8 cellular contexts compared by ENCODE assay signal in genomic region chr7:144835166-144835611, GRCh38. TPM values are rescaled to one million over a fixed set of nuclear protein-coding genes. Genes with fewer than 3 reads are reported as not detected.
A peak's percentile ranks its signal among the peaks of the same experiment; 100 is the strongest.
DNase-seq lines count a peak whose midpoint lies in the region; ATAC-seq and TF ChIP-seq lines count a peak whose summit lies in the region.

No MANE protein-coding gene starts in this region.

- peaks cover 20% of the 10 kb centered on the region for H3K4me1 ChIP-seq in effector memory CD4-positive, alpha-beta T cell (ENCODE audit: control insufficient read depth, insufficient read depth, low read length, poor library complexity, severe bottlenecking)
- no peaks in the 10 kb centered on the region for H3K4me1 ChIP-seq in lung (ENCODE audit: control insufficient read depth in 2 of 2, insufficient read depth in 2 of 2, low read length in 2 of 2)

- H3K27me3 ChIP-seq in WERI-Rb-1 (ENCODE audit: insufficient read depth, low read depth, severe bottlenecking) = no peaks in the 10 kb centered on the region
- no peaks in the 10 kb centered on the region for H3K27me3 ChIP-seq in effector memory CD4-positive, alpha-beta T cell (replicated peaks; ENCODE audit: control insufficient read depth, insufficient read depth, low read length, poor library complexity, severe bottlenecking)
- no peaks in the 10 kb centered on the region for H3K27me3 ChIP-seq in lung (ENCODE audit: control insufficient read depth, insufficient read depth)

- H3K4me3 ChIP-seq in WERI-Rb-1 (ENCODE audit: low read depth, low read length) (peak overlapping the region; percentile 97), lung (peak overlapping the region; percentile 60)
- peak overlapping the region; percentile 97 for H3K4me3 ChIP-seq in effector memory CD4-positive, alpha-beta T cell (ENCODE audit: insufficient read depth, low read depth, low read length, poor library complexity, severe bottlenecking)

- H3K36me3 ChIP-seq in WERI-Rb-1 (no peaks in the 10 kb centered on the region), lung (ENCODE audit: control insufficient read depth in 2 of 2, insufficient read depth in 2 of 2, low read length in 2 of 2) (no peaks in the 10 kb centered on the region)
- H3K36me3 ChIP-seq in effector memory CD4-positive, alpha-beta T cell (ENCODE audit: control insufficient read depth, insufficient read depth, low read length) = no peaks in the 10 kb centered on the region

- H3K9me3 ChIP-seq in WERI-Rb-1 (ENCODE audit: severe bottlenecking) (no peaks in the 10 kb centered on the region), lung (ENCODE audit: control insufficient read depth in 2 of 2, insufficient read depth in 1 of 2, low read length in 1 of 2) (peaks cover 0 to 2% of the 10 kb centered on the region in 2 donors)
- no peaks in the 10 kb centered on the region for H3K9me3 ChIP-seq in effector memory CD4-positive, alpha-beta T cell (ENCODE audit: control insufficient read depth, low read length)

- 0% methylated on average over 24 of the region's 24 CpGs for WGBS in lung, 2 donors

- peak; percentile 32 for ATAC-seq in HG02678 (IDR thresholded peaks at IDR 0.05; ENCODE audit: unreplicated experiment)
- peak; percentile 41 for ATAC-seq in lung (ENCODE audit: insufficient read depth, low FRiP score)
- ATAC-seq in stimulated activated naive CD8-positive, alpha-beta T cell treated with anti-CD3 and anti-CD28 coated beads, Interleukin-15, Interleukin-2, amounts not matched to agents 100 U/mL and 50 U/mL, for 24 hours = peak; percentile 24

- DNase-seq in activated naive CD4-positive, alpha-beta T cell (lab: John Stamatoyannopoulos, UW) = peak in 3 of 4 experiments; percentile 21 to 56 (median 38)
- no peak for DNase-seq in activated naive CD4-positive, alpha-beta T cell treated with anti-CD3 and anti-CD28 coated beads, Interleukin-2, amount 50 U/mL, for 16 hours
- DNase-seq in NCI-H1105 treated with DMSO at 0.1 percent for 48 hours (lab: John Stamatoyannopoulos, UW) (peak; percentile 62), WERI-Rb-1 (peak; percentile 57), lung (ENCODE audit: low spot score) (peak; percentile 47)
- DNase-seq in effector memory CD4-positive, alpha-beta T cell = peak in 2 of 3 donors; percentile 17 to 29
- DNase-seq in stimulated activated naive CD8-positive, alpha-beta T cell treated with anti-CD3 and anti-CD28 coated beads, Interleukin-15, Interleukin-2, amounts not matched to agents 100 U/mL and 50 U/mL, for 24 hours = peak; percentile 49

- TF ChIP-seq CTCF in WERI-Rb-1 (IDR thresholded peaks at IDR 0.05; ENCODE audit: low read depth, low read length) (no peak), lung (IDR thresholded peaks at IDR 0.05; ENCODE audit: control extremely low read depth, extremely low read depth) (no peak)

- H3K27ac ChIP-seq in WERI-Rb-1 (peak overlapping the region; percentile 88), lung (ENCODE audit: low read depth in 1 of 2, low read length in 1 of 2) (peak overlapping the region; percentile 95 to 100)
- H3K27ac ChIP-seq in effector memory CD4-positive, alpha-beta T cell (ENCODE audit: insufficient read depth, low read length, poor library complexity, severe bottlenecking) = peak overlapping the region; percentile 95

RNA-seq across cellular contexts. Expression of gene TPK1, which starts 0.7 kb away (rescaled TPM):
- 10 to 100 TPM; 15.3 to 16.6 TPM for total RNA-seq in lung
- 10 to 100 TPM in 1 of 2 donors, 1 to 10 TPM in 1; 5.3 to 16.8 TPM for polyA plus RNA-seq in lung
